In genomic region chr7:35697414-35698175, GRCh38 we compare ENCODE assay signal across 15 cellular contexts. TPM values are rescaled to one million over a fixed set of nuclear protein-coding genes. Genes with fewer than 3 reads are reported as not detected.
A peak's percentile ranks its signal among the peaks of the same experiment; 100 is the strongest.
DNase-seq lines count a peak whose midpoint lies in the region; ATAC-seq, FAIRE-seq and TF ChIP-seq lines count a peak whose summit lies in the region.
"Had no signal": no experiment of that assay in that cellular context is flagged by ENCODE, and none has a peak within 500 bp of the region (broad histone marks: within the 10 kb centered on the region; RNA-seq: fewer than 3 reads in every experiment).

No MANE protein-coding gene starts in this region.

- no peak for DNase-seq in activated naive CD8-positive, alpha-beta T cell treated with anti-CD3 and anti-CD28 coated beads for 36 hours
- DNase-seq in T-helper 17 cell (no peak), foreskin fibroblast (peak; percentile 62 to 82), urothelium cell line (ENCODE audit: low spot score) (peak; percentile 61), D721Med (ENCODE audit: insufficient read length, low spot score) (no peak), NCI-H128 (lab: John Stamatoyannopoulos, UW; ENCODE audit: unreplicated experiment) (no peak), NCI-H1436 (lab: John Stamatoyannopoulos, UW) (no peak)
- DNase-seq: activated CD8-positive, alpha-beta memory T cell treated with anti-CD3 and anti-CD28 coated beads, Interleukin-2, amount 10 ng/mL, durations not matched to agents 7 days and 5 days; BE2C; central memory CD4-positive, alpha-beta T cell; hippocampal formation; NCI-H446; nucleus accumbens; upper lobe of left lung had no signal

- H3K9me3 ChIP-seq in T-helper 17 cell (ENCODE audit: control insufficient read depth, low read length, poor library complexity, severe bottlenecking): no peaks in the 10 kb centered on the region
- H3K9me3 ChIP-seq: BE2C, upper lobe of left lung had no signal

- no peaks in the 10 kb centered on the region for H3K9me3 Mint-ChIP-seq in activated naive CD8-positive, alpha-beta T cell (ENCODE audit: low read depth)
- no peaks in the 10 kb centered on the region for H3K9me3 Mint-ChIP-seq in activated naive CD8-positive, alpha-beta T cell treated with anti-CD3 and anti-CD28 coated beads for 36 hours

- peaks cover 15% of the 10 kb centered on the region for H3K36me3 Mint-ChIP-seq in activated naive CD8-positive, alpha-beta T cell
- H3K36me3 Mint-ChIP-seq in activated naive CD8-positive, alpha-beta T cell treated with anti-CD3 and anti-CD28 coated beads for 36 hours: peaks cover 28% of the 10 kb centered on the region
- H3K36me3 Mint-ChIP-seq in T-helper 17 cell (ENCODE audit: low read depth): peaks cover 3% of the 10 kb centered on the region

- ATAC-seq in T-helper 17 cell: no peak
- ATAC-seq: activated CD8-positive, alpha-beta memory T cell treated with anti-CD3 and anti-CD28 coated beads, Interleukin-2, amount 10 ng/mL, durations not matched to agents 7 days and 5 days had no signal

- TF ChIP-seq CTCF in foreskin fibroblast (IDR thresholded peaks at IDR 0.05; ENCODE audit: low read depth, low read length) (no peak), D721Med (IDR thresholded peaks at IDR 0.05; ENCODE audit: insufficient read depth, missing control alignments) (no peak)

- no peak overlapping the region for H3K4me3 ChIP-seq in foreskin fibroblast (ENCODE audit: low read depth in 1 of 2, low read length in 2 of 2)
- H3K4me3 ChIP-seq: upper lobe of left lung had no signal

- FAIRE-seq in urothelium cell line (lab: Jason Lieb, UNC): peak; percentile 17
- FAIRE-seq in D721Med (lab: Jason Lieb, UNC): no peak

- peaks cover 46% of the 10 kb centered on the region for H3K4me1 Mint-ChIP-seq in activated naive CD8-positive, alpha-beta T cell (ENCODE audit: low read depth)
- H3K4me1 Mint-ChIP-seq in activated naive CD8-positive, alpha-beta T cell treated with anti-CD3 and anti-CD28 coated beads for 36 hours: peaks cover 46% of the 10 kb centered on the region
- peaks cover 33% of the 10 kb centered on the region for H3K4me1 Mint-ChIP-seq in T-helper 17 cell

- H3K27ac Mint-ChIP-seq in activated naive CD8-positive, alpha-beta T cell: no peak overlapping the region
- H3K27ac Mint-ChIP-seq in activated naive CD8-positive, alpha-beta T cell treated with anti-CD3 and anti-CD28 coated beads for 36 hours: no peak overlapping the region
- peak overlapping the region; percentile 71 for H3K27ac Mint-ChIP-seq in T-helper 17 cell
- H3K27ac Mint-ChIP-seq: activated CD8-positive, alpha-beta memory T cell treated with anti-CD3 and anti-CD28 coated beads, Interleukin-2, amount 10 ng/mL, durations not matched to agents 7 days and 5 days had no signal

- no peaks in the 10 kb centered on the region for H3K27me3 Mint-ChIP-seq in activated naive CD8-positive, alpha-beta T cell
- H3K27me3 Mint-ChIP-seq in activated naive CD8-positive, alpha-beta T cell treated with anti-CD3 and anti-CD28 coated beads for 36 hours: no peaks in the 10 kb centered on the region
- no peaks in the 10 kb centered on the region for H3K27me3 Mint-ChIP-seq in T-helper 17 cell
- H3K27me3 Mint-ChIP-seq: activated CD8-positive, alpha-beta memory T cell treated with anti-CD3 and anti-CD28 coated beads, Interleukin-2, amount 10 ng/mL, durations not matched to agents 7 days and 5 days had no signal

- peak overlapping the region; percentile 98 for H3K4me3 Mint-ChIP-seq in activated naive CD8-positive, alpha-beta T cell
- H3K4me3 Mint-ChIP-seq in activated naive CD8-positive, alpha-beta T cell treated with anti-CD3 and anti-CD28 coated beads for 36 hours: no peak overlapping the region
- no peak overlapping the region for H3K4me3 Mint-ChIP-seq in T-helper 17 cell

RNA-seq across cellular contexts. Expression of gene HERPUD2, which starts 2.7 kb away (rescaled TPM):
- 10 to 100 TPM; 19.1 to 21.3 TPM for total RNA-seq in activated naive CD8-positive, alpha-beta T cell treated with anti-CD3 and anti-CD28 coated beads for 36 hours
- 100 to 1,000 TPM in 1 of 2 donors, 10 to 100 TPM in 1; 98.3 to 101 TPM for total RNA-seq in T-helper 17 cell

Comparison
In these comparisons a context has a peak if more than half of its experiments do, and no peak if none do; other contexts are left out.
1. DNase-seq: peak in foreskin fibroblast (2 of 2) and urothelium cell line (single experiment); none in activated naive CD8-positive, alpha-beta T cell treated with anti-CD3 and anti-CD28 coated beads for 36 hours (single experiment), T-helper 17 cell (0 of 3), D721Med (single experiment), NCI-H128 (single experiment) and NCI-H1436 (single experiment).
2. RNA of gene HERPUD2, which starts 2.7 kb away (total RNA-seq): 98.3 to 101 TPM in T-helper 17 cell; 19.1 to 21.3 TPM in activated naive CD8-positive, alpha-beta T cell treated with anti-CD3 and anti-CD28 coated beads for 36 hours; every median in the first group is over 4 times any median in the second.